In the genomic region with DNA sequence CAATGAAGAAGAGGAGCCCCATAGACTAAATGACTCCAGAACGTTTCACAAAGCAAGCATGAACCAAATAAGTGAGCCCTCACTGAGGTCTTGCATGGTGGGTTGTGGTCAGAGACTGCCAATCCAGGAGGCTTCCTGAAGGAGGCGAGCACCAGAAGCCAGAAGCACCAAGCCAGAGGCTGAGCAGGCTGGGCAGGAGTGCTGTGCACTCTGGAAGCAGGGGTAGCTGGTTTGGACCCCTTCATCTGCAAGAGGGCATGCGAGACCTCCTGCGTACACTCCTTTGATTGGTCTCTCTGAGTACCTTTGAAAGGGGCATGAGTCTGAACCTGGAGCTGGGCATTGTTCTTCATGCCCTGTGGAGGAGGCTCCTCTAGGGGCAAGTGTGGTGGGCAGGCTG, we compare ENCODE assay signal across 12 cellular contexts.
DNase-seq lines count a peak whose midpoint lies in the region; ATAC-seq and TF ChIP-seq lines count a peak whose summit lies in the region.
"Had no signal": no experiment of that assay in that cellular context is flagged by ENCODE, and none has a peak within 500 bp of the region (broad histone marks: within the 10 kb centered on the region; RNA-seq: fewer than 3 reads in every experiment).

No MANE protein-coding gene starts in this region.

- H3K27ac Mint-ChIP-seq in T-helper 17 cell, result peak overlapping the region; percentile 57
- no peak overlapping the region for H3K27ac Mint-ChIP-seq in endodermal cell
- peak overlapping the region; percentile 76 for H3K27ac Mint-ChIP-seq in neural progenitor cell

- H3K27me3 Mint-ChIP-seq in T-helper 17 cell, result peaks cover 11% of the 10 kb centered on the region
- H3K27me3 Mint-ChIP-seq in endodermal cell (ENCODE audit: insufficient read depth), result peaks cover 5% of the 10 kb centered on the region
- H3K27me3 Mint-ChIP-seq in neural progenitor cell (ENCODE audit: insufficient read depth, low read depth), result peaks cover 6% of the 10 kb centered on the region

- H3K27ac ChIP-seq in endodermal cell (ENCODE audit: low read depth, low read length) (no peak overlapping the region), neural progenitor cell (no peak overlapping the region)

- H3K4me3 ChIP-seq in endodermal cell (ENCODE audit: low read length), result no peak overlapping the region
- no peak overlapping the region for H3K4me3 ChIP-seq in neural progenitor cell
- H3K4me3 ChIP-seq: HAP-1 had no signal

- H3K36me3 Mint-ChIP-seq in T-helper 17 cell (ENCODE audit: low read depth), result no peaks in the 10 kb centered on the region
- no peaks in the 10 kb centered on the region for H3K36me3 Mint-ChIP-seq in endodermal cell (ENCODE audit: low read depth)
- no peaks in the 10 kb centered on the region for H3K36me3 Mint-ChIP-seq in neural progenitor cell
- H3K36me3 Mint-ChIP-seq: CD14-positive monocyte; CD8-positive, alpha-beta memory T cell had no signal

- H3K4me1 ChIP-seq in endodermal cell (ENCODE audit: control insufficient read depth, insufficient read depth, low read length), result no peaks in the 10 kb centered on the region
- peaks cover 4% of the 10 kb centered on the region for H3K4me1 ChIP-seq in neural progenitor cell
- H3K4me1 ChIP-seq: HAP-1 had no signal

- no peaks in the 10 kb centered on the region for H3K9me3 Mint-ChIP-seq in endodermal cell
- H3K9me3 Mint-ChIP-seq in neural progenitor cell, result no peaks in the 10 kb centered on the region
- H3K9me3 Mint-ChIP-seq: CD14-positive monocyte; CD8-positive, alpha-beta memory T cell had no signal

- no peaks in the 10 kb centered on the region for H3K36me3 ChIP-seq in endodermal cell (ENCODE audit: control insufficient read depth, insufficient read depth, low read length)
- no peaks in the 10 kb centered on the region for H3K36me3 ChIP-seq in neural progenitor cell
- H3K36me3 ChIP-seq: HAP-1 had no signal

- no peaks in the 10 kb centered on the region for H3K79me2 ChIP-seq in neural progenitor cell (ENCODE audit: low read depth)

- H4K20me1 ChIP-seq in neural progenitor cell (ENCODE audit: low read depth), result no peaks in the 10 kb centered on the region

- H3K9me3 ChIP-seq in T-helper 17 cell (ENCODE audit: control insufficient read depth, low read length, poor library complexity, severe bottlenecking) (no peaks in the 10 kb centered on the region), endodermal cell (ENCODE audit: control insufficient read depth, low read length) (no peaks in the 10 kb centered on the region), neural progenitor cell (ENCODE audit: low read depth) (no peaks in the 10 kb centered on the region)
- H3K9me3 ChIP-seq: HAP-1 had no signal

- H3K4me2 ChIP-seq in neural progenitor cell, result no peak overlapping the region

- no peaks in the 10 kb centered on the region for H3F3A ChIP-seq in neural progenitor cell (ENCODE audit: low read depth)

- H2AFZ ChIP-seq in neural progenitor cell (replicated peaks), result no peak overlapping the region

- H3K9ac ChIP-seq in endodermal cell (ENCODE audit: extremely low read depth, low read length, poor library complexity, severe bottlenecking) (no peak overlapping the region), neural progenitor cell (no peak overlapping the region)

- H3K4me1 Mint-ChIP-seq in T-helper 17 cell (peaks cover 2% of the 10 kb centered on the region), endodermal cell (peaks cover 2% of the 10 kb centered on the region), neural progenitor cell (peaks cover 28% of the 10 kb centered on the region)

- TF ChIP-seq CTCF in endodermal cell (conservative IDR thresholded peaks at IDR 0.05) (no peak), neural progenitor cell (IDR thresholded peaks at IDR 0.05) (no peak)

- ATAC-seq in T-helper 17 cell (no peak), HG02973 (IDR thresholded peaks at IDR 0.05; ENCODE audit: unreplicated experiment) (no peak)
- ATAC-seq: HepG2 had no signal

- H3K4me3 Mint-ChIP-seq in T-helper 17 cell, result no peak overlapping the region
- no peak overlapping the region for H3K4me3 Mint-ChIP-seq in endodermal cell
- no peak overlapping the region for H3K4me3 Mint-ChIP-seq in neural progenitor cell
- H3K4me3 Mint-ChIP-seq: CD14-positive monocyte; CD8-positive, alpha-beta memory T cell had no signal

- H3K27me3 ChIP-seq in endodermal cell (ENCODE audit: control insufficient read depth, insufficient read depth, low read length, poor library complexity, severe bottlenecking), result no peaks in the 10 kb centered on the region
- H3K27me3 ChIP-seq in neural progenitor cell, result no peaks in the 10 kb centered on the region

- 82 to 90% methylated on average over 2 to 4 of the region's 4 CpGs for WGBS in endodermal cell (ENCODE audit: insufficient coverage in 1 of 2, insufficient read length in 1 of 2), 2 experiments

- DNase-seq in T-helper 17 cell (no peak), endodermal cell (peak; percentile 37), neural progenitor cell (ENCODE audit: low spot score) (no peak), COLO668 (lab: John Stamatoyannopoulos, UW; ENCODE audit: unreplicated experiment) (no peak), A172 (ENCODE audit: low spot score) (no peak)
- DNase-seq: CD8-positive, alpha-beta memory T cell; DMS 273 treated with DMSO at 0.1 percent for 48 hours; GOT3 had no signal
